Comparison of ENCODE assay signal across 25 cellular contexts in the genomic region with DNA sequence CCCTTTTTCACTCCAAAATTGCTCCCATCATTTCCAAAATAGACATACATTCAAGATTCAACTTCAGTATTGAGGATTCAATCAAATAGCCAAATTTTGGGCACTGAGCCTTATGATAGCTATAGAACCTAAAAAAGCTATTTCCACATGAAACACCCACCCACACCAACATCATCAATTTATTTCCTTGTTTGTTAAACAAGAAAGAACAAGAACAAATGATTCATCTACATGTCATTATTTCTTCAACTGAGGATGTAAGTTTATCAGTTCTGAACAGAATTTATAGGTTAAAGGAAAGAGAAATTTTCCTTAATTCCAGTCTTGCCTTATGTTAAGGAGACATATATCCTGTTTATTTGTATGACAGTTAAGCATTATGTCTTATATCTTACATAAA. TPM values are rescaled to one million over a fixed set of nuclear protein-coding genes. Genes with fewer than 3 reads are reported as not detected.
DNase-seq lines count a peak whose midpoint lies in the region; ATAC-seq and TF ChIP-seq lines count a peak whose summit lies in the region.
"Had no signal": no experiment of that assay in that cellular context is flagged by ENCODE, and none has a peak within 500 bp of the region (broad histone marks: within the 10 kb centered on the region; RNA-seq: fewer than 3 reads in every experiment).

No MANE protein-coding gene starts in this region.

- peaks cover 15% of the 10 kb centered on the region for H3K4me1 Mint-ChIP-seq in GM23338
- H3K4me1 Mint-ChIP-seq: CD14-positive monocyte; CD4-positive, alpha-beta memory T cell; CD4-positive, CD25-positive, alpha-beta regulatory T cell; CD8-positive, alpha-beta memory T cell had no signal

- H3K4me1 ChIP-seq in DND-41 (ENCODE audit: insufficient read depth, low read length): peaks cover 14% of the 10 kb centered on the region
- 0 out of 2 replicates have a peak, but pooled peaks cover 5% of the 10 kb centered on the region for H3K4me1 ChIP-seq in GM23338 (ENCODE audit: insufficient read depth)
- no peaks in the 10 kb centered on the region for H3K4me1 ChIP-seq in osteoblast (ENCODE audit: insufficient read depth, low read length)
- H3K4me1 ChIP-seq: A549, BE2C, BLaER1 had no signal

- no peak for TF ChIP-seq CTCF in DND-41 (IDR thresholded peaks at IDR 0.05; ENCODE audit: borderline replicate concordance, extremely low read depth, low read length, poor library complexity, severe bottlenecking)
- no peak for TF ChIP-seq CTCF in GM23338 (conservative IDR thresholded peaks at IDR 0.05; ENCODE audit: low read depth in 2 of 2)
- no peak for TF ChIP-seq CTCF in RWPE1 (conservative IDR thresholded peaks at IDR 0.05; ENCODE audit: low read depth)
- no peak for TF ChIP-seq CTCF in epithelial cell of esophagus (IDR thresholded peaks at IDR 0.05; ENCODE audit: insufficient read depth, low read depth, low read length, missing control alignments)
- TF ChIP-seq CTCF in osteoblast (IDR thresholded peaks at IDR 0.05; ENCODE audit: extremely low read depth, low read depth, low read length): no peak

- H3K27ac Mint-ChIP-seq in GM23338: no peak overlapping the region
- H3K27ac Mint-ChIP-seq: CD14-positive monocyte; CD4-positive, alpha-beta memory T cell; CD4-positive, CD25-positive, alpha-beta regulatory T cell; CD8-positive, alpha-beta memory T cell had no signal

- 0 out of 2 replicates have a peak overlapping the region, but pooled peaks have one; percentile 10 for H2AFZ ChIP-seq in DND-41 (ENCODE audit: low read depth, low read length)
- H2AFZ ChIP-seq in GM23338: 0 out of 2 replicates have a peak overlapping the region, but pooled peaks have one; percentile 1
- H2AFZ ChIP-seq in osteoblast (ENCODE audit: low read length): no peak overlapping the region

- H3K4me3 Mint-ChIP-seq in GM23338: no peak overlapping the region
- H3K4me3 Mint-ChIP-seq: CD14-positive monocyte; CD4-positive, alpha-beta memory T cell; CD4-positive, CD25-positive, alpha-beta regulatory T cell; CD8-positive, alpha-beta memory T cell had no signal

- CTCF ChIA-PET in RWPE1 (lab: Yijun Ruan, JAX): interaction anchor here (0.8 to 0.9 kb wide), 2 partner anchors 8 to 1796 kb away, joined by 3 read pairs; no protein-coding TSS in a partner anchor

- H3K36me3 ChIP-seq in DND-41 (ENCODE audit: insufficient read depth, low read length) (no peaks in the 10 kb centered on the region), GM23338 (ENCODE audit: insufficient read depth) (no peaks in the 10 kb centered on the region), osteoblast (ENCODE audit: insufficient read depth, low read length) (no peaks in the 10 kb centered on the region)
- H3K36me3 ChIP-seq: BE2C, BLaER1 had no signal

- H3K27ac ChIP-seq in DND-41 (ENCODE audit: low read length): peak overlapping the region; percentile 44; the same call in 1 of the 2 replicates
- no peak overlapping the region for H3K27ac ChIP-seq in GM23338 (ENCODE audit: low read depth)
- no peak overlapping the region for H3K27ac ChIP-seq in RWPE1
- H3K27ac ChIP-seq in osteoblast (ENCODE audit: low read depth, low read length): no peak overlapping the region
- H3K27ac ChIP-seq: 22Rv1, A549, BLaER1 had no signal

- no peak for ATAC-seq in DND-41 (ENCODE audit: insufficient read depth, low read depth)
- no peak for ATAC-seq in GM23338
- ATAC-seq: A549 had no signal

- H3K27me3 ChIP-seq in DND-41 (ENCODE audit: insufficient read depth, low read length, poor library complexity) (no peaks in the 10 kb centered on the region), GM23338 (ENCODE audit: insufficient read depth) (no peaks in the 10 kb centered on the region), osteoblast (ENCODE audit: insufficient read depth, low read length) (no peaks in the 10 kb centered on the region)
- H3K27me3 ChIP-seq: BE2C, BLaER1 had no signal

- H3K9me3 Mint-ChIP-seq in GM23338: no peaks in the 10 kb centered on the region
- H3K9me3 Mint-ChIP-seq: CD4-positive, CD25-positive, alpha-beta regulatory T cell; CD8-positive, alpha-beta memory T cell had no signal

- no peak overlapping the region for H3K4me2 ChIP-seq in DND-41 (ENCODE audit: insufficient read depth, low read length)
- H3K4me2 ChIP-seq in GM23338: no peak overlapping the region
- no peak overlapping the region for H3K4me2 ChIP-seq in osteoblast (ENCODE audit: insufficient read depth, low read length)
- H3K4me2 ChIP-seq: A549, BLaER1 had no signal

- POLR2A ChIA-PET in RWPE1 (lab: Yijun Ruan, JAX; ENCODE audit: low non-redundant PET): no interaction called here

- H3F3A ChIP-seq in GM23338 (replicated peaks; ENCODE audit: low read depth): no peaks in the 10 kb centered on the region

- peaks cover 4% of the 10 kb centered on the region; the same call in 1 of the 2 replicates for H3K9me2 ChIP-seq in GM23338 (ENCODE audit: insufficient read depth)

- DNase-seq in DND-41 (no peak), GM23338 (ENCODE audit: low spot score) (no peak), RWPE1 (ENCODE audit: low spot score) (peak; percentile 7), epithelial cell of esophagus (ENCODE audit: low read depth) (peak; percentile 67), NOMO-1 (lab: John Stamatoyannopoulos, UW; ENCODE audit: unreplicated experiment in 2 of 2) (no peak), osteoblast (ENCODE audit: insufficient read length, low spot score, missing footprints) (no peak), globus pallidus (ENCODE audit: low spot score) (no peak), AML-193 (lab: John Stamatoyannopoulos, UW) (no peak)
- DNase-seq: BE2C; C1 segment of cervical spinal cord; CD4-positive, alpha-beta memory T cell; CD4-positive, CD25-positive, alpha-beta regulatory T cell; CD8-positive, alpha-beta memory T cell; COR-L47; DMS 273 treated with DMSO at 0.1 percent for 48 hours; DMS153; DMS53; DMS79; GDM1 had no signal

- H3K27me3 Mint-ChIP-seq in GM23338 (ENCODE audit: insufficient read depth, low read depth, poor library complexity): peaks cover 4% of the 10 kb centered on the region
- H3K27me3 Mint-ChIP-seq: CD4-positive, CD25-positive, alpha-beta regulatory T cell had no signal

- H3K9ac ChIP-seq in DND-41 (ENCODE audit: low read depth, low read length): no peak overlapping the region
- H3K9ac ChIP-seq: BLaER1 had no signal

- H3K4me3 ChIP-seq in DND-41 (ENCODE audit: low read depth in 1 of 2, low read length in 2 of 2) (no peak overlapping the region), GM23338 (no peak overlapping the region), epithelial cell of esophagus (ENCODE audit: low read length) (no peak overlapping the region), osteoblast (ENCODE audit: insufficient read depth, low read length) (no peak overlapping the region)
- H3K4me3 ChIP-seq: A549, BLaER1 had no signal

- H3K79me2 ChIP-seq in DND-41 (ENCODE audit: insufficient read depth, low read length): no peaks in the 10 kb centered on the region
- no peaks in the 10 kb centered on the region for H3K79me2 ChIP-seq in GM23338 (replicated peaks; ENCODE audit: insufficient read depth)
- no peaks in the 10 kb centered on the region for H3K79me2 ChIP-seq in osteoblast (ENCODE audit: insufficient read depth, low read length)

- H4K20me1 ChIP-seq in DND-41 (ENCODE audit: insufficient read depth, low read length) (no peaks in the 10 kb centered on the region), GM23338 (replicated peaks; ENCODE audit: insufficient read depth) (no peaks in the 10 kb centered on the region), osteoblast (ENCODE audit: insufficient read depth, low read length) (no peaks in the 10 kb centered on the region)
- H4K20me1 ChIP-seq: BLaER1 had no signal

- H3K9me3 ChIP-seq in DND-41 (ENCODE audit: insufficient read depth, low read length, severe bottlenecking) (no peaks in the 10 kb centered on the region), osteoblast (ENCODE audit: low read depth, low read length) (no peaks in the 10 kb centered on the region)
- H3K9me3 ChIP-seq: A549, BE2C, BLaER1 had no signal

- no peaks in the 10 kb centered on the region; the same call in 2 of the 3 replicates for H3K36me3 Mint-ChIP-seq in GM23338 (ENCODE audit: low read depth)
- H3K36me3 Mint-ChIP-seq: CD14-positive monocyte; CD4-positive, alpha-beta memory T cell; CD4-positive, CD25-positive, alpha-beta regulatory T cell; CD8-positive, alpha-beta memory T cell had no signal

RNA-seq across cellular contexts. Expression of a gene that starts 32.2 kb away (rescaled TPM):
- total RNA-seq in GM23338 (2014; rRNA removed; shearing (Covaris generic)): 9.3 and 14.3 TPM in 2 replicates
- 18.9 and 21.5 TPM in 2 replicates for polyA plus RNA-seq in GM23338 (2016; fragmentation: Nextera tagmentation; extraction: Ambion mirVana)
- not detected in 2 replicates for total RNA-seq in osteoblast
- total RNA-seq: A172; CD4-positive, alpha-beta memory T cell; CD4-positive, CD25-positive, alpha-beta regulatory T cell; CD8-positive, alpha-beta memory T cell; G401 had no signal
- polyA plus RNA-seq: A549; CD14-positive monocyte; CD4-positive, alpha-beta memory T cell; CD4-positive, CD25-positive, alpha-beta regulatory T cell; CD8-positive, alpha-beta memory T cell had no signal

RNA-seq across cellular contexts. Expression of a gene that starts 53.3 kb away (rescaled TPM):
- 806 and 878 TPM in 2 replicates for total RNA-seq in GM23338 (2014; rRNA removed; shearing (Covaris generic))
- 546 and 574 TPM in 2 replicates for polyA plus RNA-seq in GM23338 (2016; fragmentation: Nextera tagmentation; extraction: Ambion mirVana)
- not detected in 2 replicates for total RNA-seq in osteoblast
- total RNA-seq: A172; CD4-positive, alpha-beta memory T cell; G401 had no signal
- polyA plus RNA-seq: A549; CD14-positive monocyte; CD4-positive, alpha-beta memory T cell; CD4-positive, CD25-positive, alpha-beta regulatory T cell; CD8-positive, alpha-beta memory T cell had no signal

Comparison
In these comparisons a context has a peak if more than half of its experiments do, and no peak if none do; other contexts are left out.
1. DNase-seq: peak in RWPE1 (single experiment) and epithelial cell of esophagus (single experiment); none in DND-41 (single experiment), GM23338 (single experiment), NOMO-1 (0 of 2), osteoblast (single experiment), globus pallidus (single experiment) and AML-193 (0 of 2).
2. RNA of a gene that starts 32.2 kb away (total RNA-seq): 9.3 to 14.3 TPM in GM23338; not detected in osteoblast; every median in the first group is over 10 times any median in the second.
3. RNA of a gene that starts 53.3 kb away (total RNA-seq): 806 to 878 TPM in GM23338; not detected in osteoblast; every median in the first group is over 100 times any median in the second.